12 cellular contexts compared by ENCODE assay signal in the genomic region with DNA sequence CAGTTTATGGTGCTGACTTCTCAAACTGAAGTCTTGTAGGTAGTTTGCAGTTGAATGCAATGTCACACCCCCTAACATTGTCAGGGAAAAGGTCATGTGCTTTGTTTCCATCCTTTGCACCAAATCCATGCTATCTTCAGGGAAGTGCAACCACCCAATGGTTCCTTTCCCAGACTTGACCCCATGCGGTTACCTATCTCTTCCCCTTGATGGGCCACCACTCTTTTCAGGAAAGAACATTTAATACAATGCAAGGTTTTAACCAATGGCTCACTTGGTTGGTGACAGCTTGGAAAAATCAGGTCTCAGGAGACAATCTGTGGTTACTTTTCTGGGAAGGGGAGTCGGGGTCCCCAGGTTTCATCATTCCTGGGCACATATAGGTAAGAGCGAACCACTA. TPM values are rescaled to one million over a fixed set of nuclear protein-coding genes. Genes with fewer than 3 reads are reported as not detected.
A peak's percentile ranks its signal among the peaks of the same experiment; 100 is the strongest.
DNase-seq lines count a peak whose midpoint lies in the region; ATAC-seq lines count a peak whose summit lies in the region.
"Had no signal": no experiment of that assay in that cellular context is flagged by ENCODE, and none has a peak within 500 bp of the region (broad histone marks: within the 10 kb centered on the region; RNA-seq: fewer than 3 reads in every experiment).

No MANE protein-coding gene starts in this region.

- H3K9me3 Mint-ChIP-seq in CD4-positive, CD25-positive, alpha-beta regulatory T cell, result peaks cover 0 to 3% (median 0%) of the 10 kb centered on the region in 7 donors
- no peaks in the 10 kb centered on the region for H3K9me3 Mint-ChIP-seq in effector memory CD8-positive, alpha-beta T cell
- no peaks in the 10 kb centered on the region for H3K9me3 Mint-ChIP-seq in natural killer cell treated with Interleukin-12 subunit alpha and Interleukin-12 subunit beta and Interleukin-15 and Interleukin-18, amount 100 ng/mL, for 72 hours

- H3K9ac ChIP-seq in HUES64 (ENCODE audit: low read depth, low read length), result no peak overlapping the region

- WGBS in HUES64, result 58% methylated on average over 3 of the region's 3 CpGs

- H3K27me3 ChIP-seq in CD4-positive, CD25-positive, alpha-beta regulatory T cell (ENCODE audit: control insufficient read depth, insufficient read depth, low read length), result peaks cover 25% of the 10 kb centered on the region
- peaks cover 55% of the 10 kb centered on the region for H3K27me3 ChIP-seq in HUES64 (ENCODE audit: insufficient read depth, low read length)
- H3K27me3 ChIP-seq: thyroid gland had no signal

- H3K27me3 Mint-ChIP-seq in CD4-positive, CD25-positive, alpha-beta regulatory T cell, result peaks cover 50% of the 10 kb centered on the region
- H3K27me3 Mint-ChIP-seq in effector memory CD8-positive, alpha-beta T cell, result peaks cover 62 to 70% of the 10 kb centered on the region in 2 donors
- peaks cover 24 to 59% of the 10 kb centered on the region in 2 donors for H3K27me3 Mint-ChIP-seq in natural killer cell treated with Interleukin-12 subunit alpha and Interleukin-12 subunit beta and Interleukin-15 and Interleukin-18, amount 100 ng/mL, for 72 hours

- no peaks in the 10 kb centered on the region for H3K9me3 ChIP-seq in CD4-positive, CD25-positive, alpha-beta regulatory T cell (ENCODE audit: control insufficient read depth in 2 of 2, low read length in 2 of 2)
- H3K9me3 ChIP-seq in HUES64 (ENCODE audit: insufficient read depth, low read depth, low read length), result no peaks in the 10 kb centered on the region
- H3K9me3 ChIP-seq: spleen, thyroid gland had no signal

- H3K4me3 Mint-ChIP-seq in CD4-positive, CD25-positive, alpha-beta regulatory T cell, result peak overlapping the region; percentile 48 to 89 (median 76)
- H3K4me3 Mint-ChIP-seq in effector memory CD8-positive, alpha-beta T cell, result peak overlapping the region; percentile 82 to 84
- peak overlapping the region; percentile 82 for H3K4me3 Mint-ChIP-seq in natural killer cell treated with Interleukin-12 subunit alpha and Interleukin-12 subunit beta and Interleukin-15 and Interleukin-18, amount 100 ng/mL, for 72 hours

- peaks cover 6 to 19% (median 11%) of the 10 kb centered on the region in 4 donors for H3K4me1 Mint-ChIP-seq in CD4-positive, CD25-positive, alpha-beta regulatory T cell
- H3K4me1 Mint-ChIP-seq in effector memory CD8-positive, alpha-beta T cell (ENCODE audit: low read depth in 2 of 2), result peaks cover 19 to 20% of the 10 kb centered on the region in 2 donors
- H3K4me1 Mint-ChIP-seq in natural killer cell treated with Interleukin-12 subunit alpha and Interleukin-12 subunit beta and Interleukin-15 and Interleukin-18, amount 100 ng/mL, for 72 hours (ENCODE audit: low read depth in 2 of 2), result peaks cover 30 to 38% of the 10 kb centered on the region in 2 donors

- no peak overlapping the region for H3K4me3 ChIP-seq in CD4-positive, CD25-positive, alpha-beta regulatory T cell (ENCODE audit: low read depth, low read length)
- H3K4me3 ChIP-seq in HUES64 (ENCODE audit: low read length), result peak overlapping the region; percentile 64

- peaks cover 34% of the 10 kb centered on the region for H3K4me1 ChIP-seq in CD4-positive, CD25-positive, alpha-beta regulatory T cell (ENCODE audit: control insufficient read depth, insufficient read depth, low read length, poor library complexity, severe bottlenecking)
- 0 out of 2 replicates have a peak, but pooled peaks cover 7% of the 10 kb centered on the region for H3K4me1 ChIP-seq in HUES64 (ENCODE audit: insufficient read depth, low read length)

- DNase-seq in CD4-positive, CD25-positive, alpha-beta regulatory T cell, result no peak
- DNase-seq in effector memory CD8-positive, alpha-beta T cell, result no peak
- DNase-seq in natural killer cell treated with Interleukin-12 subunit alpha and Interleukin-12 subunit beta and Interleukin-15 and Interleukin-18, amount 100 ng/mL, for 72 hours (ENCODE audit: low spot score), result no peak
- no peak for DNase-seq in NCI-H1436 treated with DMSO at 0.1 percent for 48 hours (lab: John Stamatoyannopoulos, UW)
- no peak for DNase-seq in NCI-H1417 (lab: John Stamatoyannopoulos, UW)
- DNase-seq in NCI-H1105 (lab: John Stamatoyannopoulos, UW), result no peak
- DNase-seq: amniotic stem cell, NCI-H1694 treated with DMSO at 0.1 percent for 48 hours, spleen, thyroid gland had no signal

- H3K27ac ChIP-seq in CD4-positive, CD25-positive, alpha-beta regulatory T cell (ENCODE audit: insufficient read depth, low read length, poor library complexity, severe bottlenecking), result no peak overlapping the region
- H3K27ac ChIP-seq in HUES64 (ENCODE audit: low read depth, low read length), result no peak overlapping the region
- H3K27ac ChIP-seq: spleen, thyroid gland had no signal

- H3K36me3 Mint-ChIP-seq in CD4-positive, CD25-positive, alpha-beta regulatory T cell, result no peaks in the 10 kb centered on the region
- peaks cover 16% of the 10 kb centered on the region for H3K36me3 Mint-ChIP-seq in effector memory CD8-positive, alpha-beta T cell (ENCODE audit: insufficient read depth)
- H3K36me3 Mint-ChIP-seq in natural killer cell treated with Interleukin-12 subunit alpha and Interleukin-12 subunit beta and Interleukin-15 and Interleukin-18, amount 100 ng/mL, for 72 hours, result peaks cover 7% of the 10 kb centered on the region

- no peak for ATAC-seq in CD4-positive, CD25-positive, alpha-beta regulatory T cell (ENCODE audit: low read depth in 2 of 2)
- no peak for ATAC-seq in effector memory CD8-positive, alpha-beta T cell (replicated peaks)
- no peak for ATAC-seq in natural killer cell treated with Interleukin-12 subunit alpha and Interleukin-12 subunit beta and Interleukin-15 and Interleukin-18, amount 100 ng/mL, for 72 hours
- no peak for ATAC-seq in GM21515 (IDR thresholded peaks at IDR 0.05; ENCODE audit: unreplicated experiment)

- no peak overlapping the region for H3K27ac Mint-ChIP-seq in CD4-positive, CD25-positive, alpha-beta regulatory T cell
- H3K27ac Mint-ChIP-seq in effector memory CD8-positive, alpha-beta T cell, result no peak overlapping the region
- H3K27ac Mint-ChIP-seq in natural killer cell treated with Interleukin-12 subunit alpha and Interleukin-12 subunit beta and Interleukin-15 and Interleukin-18, amount 100 ng/mL, for 72 hours, result peak overlapping the region in 1 of 2 donors; percentile 14

- H3K36me3 ChIP-seq in CD4-positive, CD25-positive, alpha-beta regulatory T cell (ENCODE audit: control insufficient read depth, insufficient read depth, low read length), result no peaks in the 10 kb centered on the region
- no peaks in the 10 kb centered on the region for H3K36me3 ChIP-seq in HUES64 (ENCODE audit: insufficient read depth, low read length)
- H3K36me3 ChIP-seq: spleen, thyroid gland had no signal

RNA-seq across cellular contexts. Expression of gene ABTB2, which starts 2.1 kb away (rescaled TPM):
- total RNA-seq in CD4-positive, CD25-positive, alpha-beta regulatory T cell, result 0.89 TPM
- polyA plus RNA-seq in CD4-positive, CD25-positive, alpha-beta regulatory T cell, result under 1 TPM in 2 of 4 donors, not detected in 2; 0.12 to 0.13 TPM
- 7.3 TPM for polyA plus RNA-seq in HUES64 (2013, experiment 1 of 2)
- polyA plus RNA-seq in HUES64 (2013, experiment 2 of 2), result 8.0 TPM
- total RNA-seq in natural killer cell treated with Interleukin-12 subunit alpha and Interleukin-12 subunit beta and Interleukin-15 and Interleukin-18, amount 100 ng/mL, for 72 hours, result 10 to 100 TPM; 12.2 to 30.3 TPM
